Comparison of ENCODE assay signal across 8 cellular contexts in genomic region chr7:70693690-70694356, GRCh38.
DNase-seq lines count a peak whose midpoint lies in the region; ATAC-seq lines count a peak whose summit lies in the region.

No MANE protein-coding gene starts in this region.

- peaks cover 13% of the 10 kb centered on the region for H3K27me3 ChIP-seq in CD4-positive, CD25-positive, alpha-beta regulatory T cell (ENCODE audit: control insufficient read depth, insufficient read depth, low read length)
- H3K27me3 ChIP-seq in HUES48 (ENCODE audit: control insufficient read depth, insufficient read depth, low read length) (peaks cover 23% of the 10 kb centered on the region), adipocyte (replicated peaks; ENCODE audit: control insufficient read depth, insufficient read depth, low read length) (no peaks in the 10 kb centered on the region)

- H3K4me3 Mint-ChIP-seq in CD4-positive, CD25-positive, alpha-beta regulatory T cell = peak overlapping the region in 3 of 4 donors; percentile 45 to 78 (median 77)

- no peaks in the 10 kb centered on the region for H3K9me3 ChIP-seq in CD4-positive, CD25-positive, alpha-beta regulatory T cell (ENCODE audit: control insufficient read depth in 2 of 2, low read length in 2 of 2)
- H3K9me3 ChIP-seq in HUES48 (ENCODE audit: control insufficient read depth, insufficient read depth, low read length) = no peaks in the 10 kb centered on the region
- H3K9me3 ChIP-seq in adipocyte (ENCODE audit: control insufficient read depth, low read length) = no peaks in the 10 kb centered on the region

- no peak overlapping the region for H3K4me3 ChIP-seq in CD4-positive, CD25-positive, alpha-beta regulatory T cell (ENCODE audit: low read depth, low read length)
- H3K4me3 ChIP-seq in HUES48 (ENCODE audit: low read depth, low read length) = peak overlapping the region; percentile 95
- peak overlapping the region; percentile 85 for H3K4me3 ChIP-seq in adipocyte (ENCODE audit: low read length)

- H3K27me3 Mint-ChIP-seq in CD4-positive, CD25-positive, alpha-beta regulatory T cell = peaks cover 33% of the 10 kb centered on the region

- no peak overlapping the region for H3K27ac ChIP-seq in CD4-positive, CD25-positive, alpha-beta regulatory T cell (ENCODE audit: insufficient read depth, low read length, poor library complexity, severe bottlenecking)
- H3K27ac ChIP-seq in HUES48 (ENCODE audit: low read depth, low read length) = peak overlapping the region; percentile 79

- H3K36me3 Mint-ChIP-seq in CD4-positive, CD25-positive, alpha-beta regulatory T cell = no peaks in the 10 kb centered on the region

- peaks cover 9% of the 10 kb centered on the region for H3K4me1 ChIP-seq in CD4-positive, CD25-positive, alpha-beta regulatory T cell (ENCODE audit: control insufficient read depth, insufficient read depth, low read length, poor library complexity, severe bottlenecking)
- H3K4me1 ChIP-seq in HUES48 (ENCODE audit: control insufficient read depth, insufficient read depth, low read length) (peaks cover 35% of the 10 kb centered on the region), adipocyte (ENCODE audit: control insufficient read depth, insufficient read depth, low read length) (peaks cover 23% of the 10 kb centered on the region)

- peak overlapping the region; percentile 97 for H3K9ac ChIP-seq in HUES48 (ENCODE audit: low read depth, low read length)
- peak overlapping the region; percentile 92 for H3K9ac ChIP-seq in adipocyte (ENCODE audit: low read length)

- intact Hi-C loops in left ventricle myocardium superior (cut with micrococcal nuclease) = no loop called here

- peaks cover 0 to 4% (median 0%) of the 10 kb centered on the region in 7 donors for H3K9me3 Mint-ChIP-seq in CD4-positive, CD25-positive, alpha-beta regulatory T cell

- peak overlapping the region in 1 of 3 donors; percentile 43 for H3K27ac Mint-ChIP-seq in CD4-positive, CD25-positive, alpha-beta regulatory T cell

- no peaks in the 10 kb centered on the region for H3K36me3 ChIP-seq in CD4-positive, CD25-positive, alpha-beta regulatory T cell (ENCODE audit: control insufficient read depth, insufficient read depth, low read length)
- peaks cover 6% of the 10 kb centered on the region for H3K36me3 ChIP-seq in HUES48 (ENCODE audit: control insufficient read depth, insufficient read depth, low read length)
- no peaks in the 10 kb centered on the region for H3K36me3 ChIP-seq in adipocyte (ENCODE audit: control insufficient read depth, insufficient read depth, low read length, severe bottlenecking)

- no peak for DNase-seq in CD4-positive, CD25-positive, alpha-beta regulatory T cell
- DNase-seq in RPMI8226 = peak; percentile 60
- DNase-seq in adipocyte (ENCODE audit: low read depth) = peak; percentile 84
- DNase-seq in left ventricle myocardium superior = peak; percentile 87
- DNase-seq in retina = peak; percentile 87
- no peak for DNase-seq in epidermal melanocyte (ENCODE audit: insufficient read length, low spot score)

- ATAC-seq in CD4-positive, CD25-positive, alpha-beta regulatory T cell (ENCODE audit: low read depth in 2 of 2) = peak; percentile 41 to 48
- ATAC-seq in GM19397 (IDR thresholded peaks at IDR 0.05; ENCODE audit: unreplicated experiment) = peak; percentile 64
- peak; percentile 92 for ATAC-seq in left ventricle myocardium superior

- H3K4me1 Mint-ChIP-seq in CD4-positive, CD25-positive, alpha-beta regulatory T cell = peaks cover 0 to 15% (median 9%) of the 10 kb centered on the region in 4 donors

Comparison
In these comparisons a context has a peak if more than half of its experiments do, and no peak if none do; other contexts are left out.
1. DNase-seq: peak in RPMI8226 (single experiment), adipocyte (single experiment), left ventricle myocardium superior (single experiment) and retina (single experiment); none in CD4-positive, CD25-positive, alpha-beta regulatory T cell (0 of 3) and epidermal melanocyte (single experiment).
2. Peak in every context shown above with its lines, with median percentiles within 50 percentile points of each other: ATAC-seq.